8 cellular contexts compared by ENCODE assay signal in the genomic region with DNA sequence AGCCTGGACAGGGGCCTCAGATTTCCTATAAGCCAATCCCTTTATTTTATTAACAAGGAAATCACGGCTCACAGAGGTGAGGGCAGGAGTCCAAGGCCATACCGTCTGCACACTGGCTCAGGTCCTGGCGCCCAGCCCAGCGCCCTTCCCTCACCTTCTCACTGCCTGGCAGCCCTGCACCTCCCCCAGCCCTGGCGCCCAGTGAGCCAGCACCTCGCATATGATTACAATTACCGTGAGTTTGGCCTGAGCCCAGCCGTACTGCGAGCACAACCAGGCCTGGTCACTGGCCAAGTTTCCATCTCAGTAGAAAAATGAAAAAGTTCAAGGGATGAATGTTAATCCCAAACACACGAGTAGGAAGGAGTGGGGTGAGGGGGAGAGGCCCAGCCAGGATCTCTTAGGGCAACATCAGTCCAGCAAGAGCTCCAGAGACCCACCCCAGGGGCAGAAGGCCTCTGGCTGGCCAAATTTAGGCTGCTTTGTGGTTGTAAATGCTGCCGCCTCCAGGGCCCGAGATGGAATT.
DNase-seq lines count a peak whose midpoint lies in the region; ATAC-seq and TF ChIP-seq lines count a peak whose summit lies in the region.

No MANE protein-coding gene starts in this region.

- no peak for ATAC-seq in CD4-positive, alpha-beta T cell (ENCODE audit: poor library complexity)
- ATAC-seq in stimulated activated memory B cell treated with anti-CD40 and anti-IgM and Interleukin-4, amounts not matched to agents 10 μg/mL and 1 μg/mL and 100 μg/mL, for 72 hours = no peak
- ATAC-seq in HG03175 (IDR thresholded peaks at IDR 0.05; ENCODE audit: unreplicated experiment) = no peak

- H2BK15ac ChIP-seq in H9 (ENCODE audit: low read depth, low read length) = no peak overlapping the region

- no peak overlapping the region; a peak in 1 of 7 replicates for H3K27ac Mint-ChIP-seq in H9
- no peak overlapping the region for H3K27ac Mint-ChIP-seq in CD4-positive, alpha-beta T cell
- H3K27ac Mint-ChIP-seq in stimulated activated memory B cell treated with anti-CD40 and anti-IgM and Interleukin-4, amounts not matched to agents 10 μg/mL and 1 μg/mL and 100 μg/mL, for 72 hours = no peak overlapping the region

- POLR2A ChIA-PET in CD4-positive, alpha-beta T cell (lab: Charles Lee) = no interaction called here

- H4K8ac ChIP-seq in H9 (replicated peaks; ENCODE audit: insufficient read length, low read depth, low read length) = no peak overlapping the region

- no peak overlapping the region for H2BK120ac ChIP-seq in H9 (ENCODE audit: low read depth, low read length, poor library complexity, severe bottlenecking)

- H3K4ac ChIP-seq in H9 (ENCODE audit: low read depth, low read length) = no peak overlapping the region

- H3K56ac ChIP-seq in H9 (ENCODE audit: insufficient read length, low read depth, low read length) = no peak overlapping the region

- no peaks in the 10 kb centered on the region for H3K79me1 ChIP-seq in H9 (ENCODE audit: insufficient read depth, low read depth, low read length, poor library complexity, severe bottlenecking)

- H2AK5ac ChIP-seq in H9 (ENCODE audit: insufficient read length, low read length) = no peak overlapping the region

- CTCF ChIA-PET in CD4-positive, alpha-beta T cell (lab: Charles Lee) = no interaction called here

- H2AFZ ChIP-seq in H9 (ENCODE audit: low read length) = no peak overlapping the region

- no peaks in the 10 kb centered on the region for H3K36me3 Mint-ChIP-seq in H9 (ENCODE audit: insufficient read depth in 1 of 3, low read depth in 3 of 3)
- H3K36me3 Mint-ChIP-seq in CD4-positive, alpha-beta T cell (ENCODE audit: low read depth) = no peaks in the 10 kb centered on the region
- H3K36me3 Mint-ChIP-seq in stimulated activated memory B cell treated with anti-CD40 and anti-IgM and Interleukin-4, amounts not matched to agents 10 μg/mL and 1 μg/mL and 100 μg/mL, for 72 hours = no peaks in the 10 kb centered on the region

- no peak overlapping the region for H3K4me2 ChIP-seq in H9 (ENCODE audit: insufficient read depth, insufficient read length, low read length)

- H4K5ac ChIP-seq in H9 (ENCODE audit: insufficient read length, low read depth, low read length) = no peak overlapping the region

- H3K9ac ChIP-seq in H9 (ENCODE audit: extremely low read depth, insufficient read length, low read length) = no peak overlapping the region

- no peaks in the 10 kb centered on the region; the same call in 1 of the 2 replicates for H3K4me1 ChIP-seq in H9 (ENCODE audit: insufficient read depth, low read length)

- H3K4me3 ChIP-seq in AG10803 (ENCODE audit: low read length) (no peak overlapping the region), coronary artery (peak overlapping the region; percentile 7)

- no peaks in the 10 kb centered on the region for H3K9me3 ChIP-seq in H9 (ENCODE audit: control insufficient read depth, low read depth, low read length)
- no peaks in the 10 kb centered on the region for H3K9me3 ChIP-seq in CD4-positive, alpha-beta T cell (ENCODE audit: control insufficient read depth, low read length)

- no CpG with 5 or more reads among the region's 12 CpGs for WGBS in H9 (ENCODE audit: extremely low coverage, insufficient read length, low lambda C conversion rate)

- no peaks in the 10 kb centered on the region for H3K79me2 ChIP-seq in H9 (ENCODE audit: insufficient read depth, low read length)

- H3K4me1 Mint-ChIP-seq in H9 = peaks cover 4 to 8% of the 10 kb centered on the region in 2 experiments; a peak in 2 of 4 replicates
- no peaks in the 10 kb centered on the region for H3K4me1 Mint-ChIP-seq in CD4-positive, alpha-beta T cell (ENCODE audit: low read depth)
- H3K4me1 Mint-ChIP-seq in stimulated activated memory B cell treated with anti-CD40 and anti-IgM and Interleukin-4, amounts not matched to agents 10 μg/mL and 1 μg/mL and 100 μg/mL, for 72 hours = peaks cover 15% of the 10 kb centered on the region

- H2BK20ac ChIP-seq in H9 (ENCODE audit: low read depth, low read length, poor library complexity, severe bottlenecking) = no peak overlapping the region

- H3T11ph ChIP-seq in H9 (ENCODE audit: low read length) = no peak overlapping the region

- H4K20me1 ChIP-seq in H9 (ENCODE audit: control insufficient read depth, insufficient read depth, insufficient read length) = no peaks in the 10 kb centered on the region

- peaks cover 2% of the 10 kb centered on the region for H3K27me3 Mint-ChIP-seq in H9 (ENCODE audit: low read depth)
- peaks cover 5% of the 10 kb centered on the region for H3K27me3 Mint-ChIP-seq in CD4-positive, alpha-beta T cell
- peaks cover 45% of the 10 kb centered on the region for H3K27me3 Mint-ChIP-seq in stimulated activated memory B cell treated with anti-CD40 and anti-IgM and Interleukin-4, amounts not matched to agents 10 μg/mL and 1 μg/mL and 100 μg/mL, for 72 hours

- peak; percentile 21; the same call in 1 of the 2 replicates for TF ChIP-seq CTCF in AG10803 (conservative IDR thresholded peaks at IDR 0.05; ENCODE audit: low read length)
- no peak for TF ChIP-seq CTCF in coronary artery (IDR thresholded peaks at IDR 0.05)
- TF ChIP-seq CTCF in H9 (conservative IDR thresholded peaks at IDR 0.05) = no peak
- TF ChIP-seq CTCF in CD4-positive, alpha-beta T cell (IDR thresholded peaks at IDR 0.05) = no peak

- no peak overlapping the region for H3K4me3 Mint-ChIP-seq in H9
- no peak overlapping the region for H3K4me3 Mint-ChIP-seq in CD4-positive, alpha-beta T cell
- no peak overlapping the region for H3K4me3 Mint-ChIP-seq in stimulated activated memory B cell treated with anti-CD40 and anti-IgM and Interleukin-4, amounts not matched to agents 10 μg/mL and 1 μg/mL and 100 μg/mL, for 72 hours

- no peak overlapping the region for H2BK12ac ChIP-seq in H9 (ENCODE audit: insufficient read length, low read depth, low read length)

- H3K9me3 Mint-ChIP-seq in H9 = no peaks in the 10 kb centered on the region
- no peaks in the 10 kb centered on the region for H3K9me3 Mint-ChIP-seq in CD4-positive, alpha-beta T cell
- H3K9me3 Mint-ChIP-seq in stimulated activated memory B cell treated with anti-CD40 and anti-IgM and Interleukin-4, amounts not matched to agents 10 μg/mL and 1 μg/mL and 100 μg/mL, for 72 hours = no peaks in the 10 kb centered on the region

- DNase-seq in AG10803 (ENCODE audit: low read depth) (peak; percentile 97), NCI-H2081 (lab: John Stamatoyannopoulos, UW) (peak; percentile 89 to 93), coronary artery (ENCODE audit: low spot score) (peak; percentile 93), mesenteric fat pad (ENCODE audit: low spot score) (peak; percentile 94), H9 (no peak)
- no peak for DNase-seq in CD4-positive, alpha-beta T cell

- no peak overlapping the region for H2BK5ac ChIP-seq in H9 (ENCODE audit: insufficient read length, low read length)

- H3K18ac ChIP-seq in H9 (ENCODE audit: insufficient read length, low read depth, low read length) = no peak overlapping the region

- no peak overlapping the region for H3K23ac ChIP-seq in H9 (ENCODE audit: insufficient read length, low read depth, low read length)

- peak overlapping the region; percentile 92 to 96 for H3K27ac ChIP-seq in coronary artery
- no peak overlapping the region for H3K27ac ChIP-seq in H9 (ENCODE audit: insufficient read length, low read depth, low read length)
- H3K27ac ChIP-seq in CD4-positive, alpha-beta T cell (ENCODE audit: low read depth, low read length) = no peak overlapping the region

- no peak overlapping the region for H4K91ac ChIP-seq in H9 (ENCODE audit: insufficient read length, low read depth, low read length)

- H3K23me2 ChIP-seq in H9 (ENCODE audit: insufficient read length, low read depth, low read length, poor library complexity, severe bottlenecking) = no peaks in the 10 kb centered on the region

- intact Hi-C loops in CD4-positive, alpha-beta T cell (cut with DNase I, micrococcal nuclease) = no loop called here

- no peaks in the 10 kb centered on the region for H3K27me3 ChIP-seq in H9 (ENCODE audit: insufficient read depth, low read length)
- H3K27me3 ChIP-seq in CD4-positive, alpha-beta T cell (ENCODE audit: control insufficient read depth, insufficient read depth, low read length) = peaks cover 3% of the 10 kb centered on the region

- no peak overlapping the region for H3K14ac ChIP-seq in H9 (ENCODE audit: insufficient read depth, low read length)

Comparison
In these comparisons a context has a peak if more than half of its experiments do, and no peak if none do; other contexts are left out.
1. DNase-seq: peak in AG10803 (single experiment), NCI-H2081 (2 of 2), coronary artery (single experiment) and mesenteric fat pad (single experiment); none in H9 (single experiment) and CD4-positive, alpha-beta T cell (0 of 10).
2. H3K27ac ChIP-seq: peak in coronary artery (2 of 2); none in H9 (single experiment) and CD4-positive, alpha-beta T cell (single experiment).